ENCODE assay signal across 14 cellular contexts in the genomic region with DNA sequence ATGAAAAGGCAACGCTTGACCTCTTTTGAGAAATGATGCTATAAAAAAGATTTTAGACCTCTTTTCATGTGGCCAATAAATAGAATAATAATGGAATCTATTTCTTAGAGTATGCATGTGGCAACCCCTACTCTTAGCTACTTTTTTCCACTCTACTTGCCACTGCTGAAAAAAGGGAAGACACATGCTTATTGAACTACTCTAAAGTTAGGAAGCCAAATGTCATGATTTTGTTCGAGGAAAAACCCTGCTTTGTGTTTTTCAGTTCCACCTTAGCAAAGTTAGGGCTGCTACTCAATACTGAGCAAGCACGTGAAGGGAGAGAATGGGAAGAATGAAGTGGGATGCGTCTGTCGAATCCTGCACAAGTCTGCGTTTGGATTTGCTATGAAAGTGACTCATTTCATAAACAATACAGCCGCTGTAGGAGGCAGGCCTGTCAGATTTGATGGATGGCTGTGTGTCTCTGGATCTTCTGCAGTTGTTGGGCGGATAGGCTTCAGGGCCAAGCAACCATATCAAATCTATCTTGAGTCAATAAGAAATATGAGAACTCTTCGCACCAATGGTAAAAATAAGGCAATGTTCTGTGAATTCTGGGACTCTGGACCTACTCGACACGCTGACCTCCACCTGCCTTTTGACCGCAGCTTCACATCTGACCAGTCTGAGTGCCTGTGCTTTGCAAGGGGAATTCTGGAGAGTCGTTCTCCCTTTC.
DNase-seq lines count a peak whose midpoint lies in the region; ATAC-seq and TF ChIP-seq lines count a peak whose summit lies in the region.
"Had no signal": no experiment of that assay in that cellular context is flagged by ENCODE, and none has a peak within 500 bp of the region (broad histone marks: within the 10 kb centered on the region; RNA-seq: fewer than 3 reads in every experiment).

No MANE protein-coding gene starts in this region.

- H3K36me3 Mint-ChIP-seq in chondrocyte (ENCODE audit: low read depth) (no peaks in the 10 kb centered on the region), T-cell (peaks cover 3% of the 10 kb centered on the region)
- H3K36me3 Mint-ChIP-seq: CD8-positive, alpha-beta memory T cell had no signal

- no peak for TF ChIP-seq CTCF in chondrocyte (IDR thresholded peaks at IDR 0.05)
- no peak for TF ChIP-seq CTCF in parathyroid adenoma (IDR thresholded peaks at IDR 0.05)

- H3K36me3 ChIP-seq in parathyroid adenoma (ENCODE audit: control insufficient read depth, insufficient read depth, low read length) = no peaks in the 10 kb centered on the region
- H3K36me3 ChIP-seq: gastrocnemius medialis had no signal

- no peaks in the 10 kb centered on the region for H3K9me3 ChIP-seq in parathyroid adenoma (ENCODE audit: control insufficient read depth, low read length)
- H3K9me3 ChIP-seq: gastrocnemius medialis had no signal

- no peak overlapping the region for H3K9ac ChIP-seq in parathyroid adenoma

- H2AFZ ChIP-seq in parathyroid adenoma = peak overlapping the region; percentile 47

- H3K4me1 ChIP-seq in parathyroid adenoma = peaks cover 74% of the 10 kb centered on the region
- H3K4me1 ChIP-seq: gastrocnemius medialis had no signal

- H3K27ac ChIP-seq in parathyroid adenoma = peak overlapping the region; percentile 85
- H3K27ac ChIP-seq: gastrocnemius medialis had no signal

- H3K79me2 ChIP-seq in parathyroid adenoma = no peaks in the 10 kb centered on the region

- peak overlapping the region; percentile 28 for H3K4me2 ChIP-seq in parathyroid adenoma (ENCODE audit: low read length)

- DNase-seq in EL (peak; percentile 88), NCI-H69 (lab: John Stamatoyannopoulos, UW) (peak; percentile 66), chondrocyte (ENCODE audit: low spot score) (no peak), T-cell (no peak)
- DNase-seq in stimulated activated CD8-positive, alpha-beta memory T cell treated with anti-CD3 and anti-CD28 coated beads, Interleukin-4, amount 100 ng/mL, for 48 hours = no peak
- DNase-seq in stimulated activated naive CD8-positive, alpha-beta T cell treated with anti-CD3 and anti-CD28 coated beads, Interleukin-15, amount 100 ng/mL, for 72 hours = no peak
- DNase-seq in activated CD4-positive, alpha-beta T cell treated with anti-CD3 and anti-CD28 coated beads for 48 hours = no peak
- DNase-seq: activated T-cell treated with anti-CD3 and anti-CD28 coated beads, Interleukin-2, amount 50 U/mL, for 48 hours; CD8-positive, alpha-beta memory T cell; central memory CD4-positive, alpha-beta T cell; gastrocnemius medialis; NCI-H774; posterior cingulate gyrus had no signal

- H3K27ac Mint-ChIP-seq in chondrocyte (ENCODE audit: unreplicated experiment) (peak overlapping the region; percentile 37), T-cell (no peak overlapping the region)
- H3K27ac Mint-ChIP-seq in stimulated activated naive CD8-positive, alpha-beta T cell treated with anti-CD3 and anti-CD28 coated beads, Interleukin-15, amount 100 ng/mL, for 72 hours = no peak overlapping the region
- H3K27ac Mint-ChIP-seq: CD8-positive, alpha-beta memory T cell had no signal

- H3K4me1 Mint-ChIP-seq in chondrocyte (ENCODE audit: low read depth) (peaks cover 58% of the 10 kb centered on the region), T-cell (no peaks in the 10 kb centered on the region)
- no peaks in the 10 kb centered on the region for H3K4me1 Mint-ChIP-seq in stimulated activated naive CD8-positive, alpha-beta T cell treated with anti-CD3 and anti-CD28 coated beads, Interleukin-15, amount 100 ng/mL, for 72 hours
- H3K4me1 Mint-ChIP-seq: CD8-positive, alpha-beta memory T cell had no signal

- peak overlapping the region; percentile 2 for H3K4me3 Mint-ChIP-seq in chondrocyte (ENCODE audit: unreplicated experiment)
- no peak overlapping the region for H3K4me3 Mint-ChIP-seq in stimulated activated naive CD8-positive, alpha-beta T cell treated with anti-CD3 and anti-CD28 coated beads, Interleukin-15, amount 100 ng/mL, for 72 hours
- H3K4me3 Mint-ChIP-seq in T-cell = no peak overlapping the region
- H3K4me3 Mint-ChIP-seq: CD8-positive, alpha-beta memory T cell had no signal

- H3K27me3 ChIP-seq in parathyroid adenoma (ENCODE audit: control insufficient read depth, insufficient read depth, low read length) = no peaks in the 10 kb centered on the region
- H3K27me3 ChIP-seq: gastrocnemius medialis had no signal

- POLR2A ChIA-PET in T-cell (lab: Charles Lee) = no interaction called here

- H3K4me3 ChIP-seq in parathyroid adenoma (ENCODE audit: low read depth, low read length) = no peak overlapping the region
- H3K4me3 ChIP-seq: gastrocnemius medialis had no signal

- H3K27me3 Mint-ChIP-seq in chondrocyte (ENCODE audit: low read depth) (no peaks in the 10 kb centered on the region), T-cell (peaks cover 0 to 3% of the 10 kb centered on the region in 2 donors)
- peaks cover under 1% of the 10 kb centered on the region for H3K27me3 Mint-ChIP-seq in stimulated activated naive CD8-positive, alpha-beta T cell treated with anti-CD3 and anti-CD28 coated beads, Interleukin-15, amount 100 ng/mL, for 72 hours
- H3K27me3 Mint-ChIP-seq: CD8-positive, alpha-beta memory T cell had no signal

- no peak for ATAC-seq in stimulated activated naive CD8-positive, alpha-beta T cell treated with anti-CD3 and anti-CD28 coated beads, Interleukin-15, amount 100 ng/mL, for 72 hours
- no peak for ATAC-seq in T-cell (replicated peaks in 1 of 4)
- ATAC-seq: gastrocnemius medialis had no signal

- CTCF ChIA-PET in T-cell (lab: Charles Lee) = no interaction called here

- peaks cover 2% of the 10 kb centered on the region for H3K9me3 Mint-ChIP-seq in chondrocyte (ENCODE audit: low read depth)
- H3K9me3 Mint-ChIP-seq in stimulated activated naive CD8-positive, alpha-beta T cell treated with anti-CD3 and anti-CD28 coated beads, Interleukin-15, amount 100 ng/mL, for 72 hours = no peaks in the 10 kb centered on the region
- no peaks in the 10 kb centered on the region for H3K9me3 Mint-ChIP-seq in T-cell
- H3K9me3 Mint-ChIP-seq: CD8-positive, alpha-beta memory T cell had no signal

Comparison
In these comparisons a context has a peak if more than half of its experiments do, and no peak if none do; other contexts are left out.
1. DNase-seq: peak in EL (single experiment) and NCI-H69 (single experiment); none in chondrocyte (single experiment), stimulated activated CD8-positive, alpha-beta memory T cell treated with anti-CD3 and anti-CD28 coated beads, Interleukin-4, amount 100 ng/mL, for 48 hours (single experiment), stimulated activated naive CD8-positive, alpha-beta T cell treated with anti-CD3 and anti-CD28 coated beads, Interleukin-15, amount 100 ng/mL, for 72 hours (0 of 2), T-cell (0 of 34) and activated CD4-positive, alpha-beta T cell treated with anti-CD3 and anti-CD28 coated beads for 48 hours (single experiment).